ENCODE assay signal across 2 cellular contexts in genomic region chr9:123422593-123422992, GRCh38.
A peak's percentile ranks its signal among the peaks of the same experiment; 100 is the strongest.
TF ChIP-seq lines count a peak whose summit lies in the region.

No MANE protein-coding gene starts in this region.

TF ChIP-seq in H1, 55 proteins besides CTCF, POLR2A, EP300 and RAD21:
- TF ChIP-seq GABPA (IDR thresholded peaks at IDR 0.05; ENCODE audit: borderline replicate concordance, insufficient read depth, low read length) (no peak), CREB1 (IDR thresholded peaks at IDR 0.05) (no peak), RBBP5 (IDR thresholded peaks at IDR 0.05; ENCODE audit: borderline replicate concordance, low read depth, low read length) (no peak), BCL11A (IDR thresholded peaks at IDR 0.05; ENCODE audit: low read depth in 2 of 2, low read length in 2 of 2) (no peak), USF2 (IDR thresholded peaks at IDR 0.05; ENCODE audit: low read length) (no peak), SRF (IDR thresholded peaks at IDR 0.05; ENCODE audit: low read depth, low read length) (no peak), CHD2 (IDR thresholded peaks at IDR 0.05; ENCODE audit: low read length) (no peak), RXRA (IDR thresholded peaks at IDR 0.05; ENCODE audit: insufficient read depth, low read depth, low read length) (no peak), MAFK (IDR thresholded peaks at IDR 0.05; ENCODE audit: low read depth, low read length) (no peak), NANOG (IDR thresholded peaks at IDR 0.05; ENCODE audit: insufficient read depth, low read depth, low read length, poor library complexity, severe bottlenecking) (no peak), EZH2 (IDR thresholded peaks at IDR 0.05; ENCODE audit: low read depth, low read length, severe bottlenecking) (no peak), PHF8 (conservative IDR thresholded peaks at IDR 0.05; ENCODE audit: low read depth, low read length) (no peak), SAP30 (IDR thresholded peaks at IDR 0.05; ENCODE audit: insufficient read depth, insufficient replicate concordance, low read length) (no peak)

TF ChIP-seq in neural cell, 6 proteins besides CTCF, POLR2A, EP300 and RAD21:
- TF ChIP-seq EZH2 (IDR thresholded peaks at IDR 0.05; ENCODE audit: borderline replicate concordance, insufficient read depth, low read length, poor library complexity, severe bottlenecking) (no peak), REST (IDR thresholded peaks at IDR 0.05; ENCODE audit: borderline replicate concordance) (peak; percentile 44), TAF1 (IDR thresholded peaks at IDR 0.05; ENCODE audit: low read depth) (no peak), SMC3 (conservative IDR thresholded peaks at IDR 0.05; ENCODE audit: poor library complexity) (no peak), MXI1 (conservative IDR thresholded peaks at IDR 0.05; ENCODE audit: poor library complexity, severe bottlenecking) (no peak), POLR2AphosphoS5 (IDR thresholded peaks at IDR 0.05) (peak; percentile 79)
